Comparison of ENCODE assay signal across 9 cellular contexts in genomic region chr17:47276444-47276843, GRCh38. TPM values are rescaled to one million over a fixed set of nuclear protein-coding genes. Genes with fewer than 3 reads are reported as not detected.
DNase-seq lines count a peak whose midpoint lies in the region; ATAC-seq and TF ChIP-seq lines count a peak whose summit lies in the region.
"Had no signal": no experiment of that assay in that cellular context is flagged by ENCODE, and none has a peak within 500 bp of the region (broad histone marks: within the 10 kb centered on the region; RNA-seq: fewer than 3 reads in every experiment).

No MANE protein-coding gene starts in this region.

- H3K27me3 ChIP-seq in Loucy (ENCODE audit: insufficient read depth, low read length, poor library complexity, severe bottlenecking) (no peaks in the 10 kb centered on the region), psoas muscle (ENCODE audit: insufficient read depth in 3 of 3, low read length in 2 of 3) (no peaks in the 10 kb centered on the region)

- H3K4me1 ChIP-seq in Loucy (ENCODE audit: insufficient read depth, low read length, poor library complexity, severe bottlenecking), result no peaks in the 10 kb centered on the region
- peaks cover 48% of the 10 kb centered on the region for H3K4me1 ChIP-seq in psoas muscle

- H3K36me3 ChIP-seq in Loucy (ENCODE audit: insufficient read depth, low read length) (no peaks in the 10 kb centered on the region), psoas muscle (ENCODE audit: insufficient read depth in 1 of 2, low read depth in 1 of 2) (no peaks in the 10 kb centered on the region)

- no peaks in the 10 kb centered on the region for H3F3A ChIP-seq in Loucy (ENCODE audit: low read depth)

- WGBS in psoas muscle, 3 donors, result 71 to 85% (median 75%) methylated on average over 3 of the region's 3 CpGs

- H3K4me1 Mint-ChIP-seq in glutamatergic neuron (ENCODE audit: low read depth, unreplicated experiment), result peaks cover 15% of the 10 kb centered on the region

- H3K9me3 ChIP-seq in Loucy (ENCODE audit: insufficient read depth, low read depth, low read length) (no peaks in the 10 kb centered on the region), psoas muscle (no peaks in the 10 kb centered on the region)

- H3K27me3 Mint-ChIP-seq in glutamatergic neuron (ENCODE audit: unreplicated experiment), result no peaks in the 10 kb centered on the region

- no peaks in the 10 kb centered on the region for H3K79me2 ChIP-seq in Loucy (ENCODE audit: insufficient read depth, low read length)

- no peak overlapping the region for H3K9ac ChIP-seq in Loucy (ENCODE audit: low read depth, low read length, poor library complexity, severe bottlenecking)

- no peaks in the 10 kb centered on the region for H3K9me3 Mint-ChIP-seq in glutamatergic neuron (ENCODE audit: unreplicated experiment)

- H3K4me2 ChIP-seq in Loucy (ENCODE audit: low read depth, low read length, poor library complexity, severe bottlenecking), result no peak overlapping the region

- H3K27ac ChIP-seq in 22Rv1, result peak overlapping the region; percentile 33; the same call in 1 of the 2 replicates
- peak overlapping the region; percentile 8 for H3K27ac ChIP-seq in psoas muscle

- H3K36me3 Mint-ChIP-seq in glutamatergic neuron (ENCODE audit: unreplicated experiment), result no peaks in the 10 kb centered on the region

- peak overlapping the region; percentile 61 for H2AFZ ChIP-seq in Loucy (ENCODE audit: low read length)

- intact Hi-C loops in psoas muscle (cut with DNase I), result no loop called here

- peak overlapping the region; percentile 43 for H3K27ac Mint-ChIP-seq in glutamatergic neuron (ENCODE audit: unreplicated experiment)

- ATAC-seq in psoas muscle, result no peak

- TF ChIP-seq CTCF in 22Rv1 (IDR thresholded peaks at IDR 0.05) (no peak), Loucy (conservative IDR thresholded peaks at IDR 0.05; ENCODE audit: low read length) (no peak), glutamatergic neuron (IDR thresholded peaks at IDR 0.05; ENCODE audit: partially characterized antibody, unreplicated experiment) (no peak), psoas muscle (IDR thresholded peaks at IDR 0.05) (no peak)

- H3K4me3 ChIP-seq in Loucy (ENCODE audit: low read length, poor library complexity, severe bottlenecking) (no peak overlapping the region), psoas muscle (no peak overlapping the region)

- no peaks in the 10 kb centered on the region for H3K9me2 ChIP-seq in Loucy (replicated peaks; ENCODE audit: low read depth, low read length)

- DNase-seq in glutamatergic neuron (no peak), psoas muscle (no peak), anterior cingulate cortex (lab: John Stamatoyannopoulos, UW) (no peak), NCI-H2029 treated with DMSO at 0.1 percent for 48 hours (lab: John Stamatoyannopoulos, UW) (no peak), globus pallidus (ENCODE audit: low spot score) (no peak)
- DNase-seq in activated CD8-positive, alpha-beta memory T cell treated with anti-CD3 and anti-CD28 coated beads, Interleukin-2, amount 50 U/mL, for 48 hours, result no peak
- DNase-seq: T-helper 9 cell had no signal

- no peak overlapping the region for H3K4me3 Mint-ChIP-seq in glutamatergic neuron (ENCODE audit: unreplicated experiment)

- no peaks in the 10 kb centered on the region for H4K20me1 ChIP-seq in Loucy (ENCODE audit: insufficient read depth, low read length, poor library complexity, severe bottlenecking)

RNA-seq across cellular contexts. Expression of gene ITGB3, which starts 22.8 kb away (rescaled TPM):
- not detected for total RNA-seq in glutamatergic neuron (ENCODE audit: unreplicated experiment)
- total RNA-seq in psoas muscle, result 1 to 10 TPM; 1.1 to 3.9 (median 2.2) TPM
- 1 to 10 TPM in 1 of 3 donors, under 1 TPM in 2; 0.32 to 5.4 (median 0.77) TPM for polyA plus RNA-seq in psoas muscle

RNA-seq across cellular contexts. Expression of gene EFCAB13, which starts 47.3 kb away (rescaled TPM):
- 3.3 TPM for total RNA-seq in glutamatergic neuron (ENCODE audit: unreplicated experiment)
- 1 to 10 TPM in 1 of 4 donors, under 1 TPM in 3; 0.37 to 2.2 (median 0.83) TPM for total RNA-seq in psoas muscle
- polyA plus RNA-seq in psoas muscle, result under 1 TPM; 0.32 to 0.77 (median 0.55) TPM
